8 cellular contexts compared by ENCODE assay signal in the genomic region with DNA sequence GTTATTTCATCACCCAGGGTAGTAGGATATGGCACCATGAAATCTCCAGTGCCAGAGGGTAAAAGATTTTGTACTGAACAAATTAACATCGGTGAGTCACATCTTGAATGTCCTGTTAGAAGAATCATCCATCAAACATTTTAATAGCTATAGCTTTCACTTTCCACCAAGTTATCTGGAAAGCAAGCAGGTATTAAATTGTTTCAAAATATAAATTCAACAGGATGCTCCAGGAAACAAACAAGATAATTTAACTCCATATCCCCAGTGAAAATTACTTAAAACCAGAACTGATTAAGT. TPM values are rescaled to one million over a fixed set of nuclear protein-coding genes. Genes with fewer than 3 reads are reported as not detected.
A peak's percentile ranks its signal among the peaks of the same experiment; 100 is the strongest.
DNase-seq lines count a peak whose midpoint lies in the region; ATAC-seq and TF ChIP-seq lines count a peak whose summit lies in the region.

No MANE protein-coding gene starts in this region.

- POLR2A ChIA-PET in WTC11 (lab: Charles Lee) = no interaction called here

- peaks cover 0 to 41% (median 10%) of the 10 kb centered on the region in 9 donors for H3K36me3 ChIP-seq in heart right ventricle
- peaks cover 39% of the 10 kb centered on the region for H3K36me3 ChIP-seq in iPS-20b (ENCODE audit: insufficient read depth, low read depth, low read length)
- H3K36me3 ChIP-seq in uterus = no peaks in the 10 kb centered on the region

- ATAC-seq in heart right ventricle (no peak), Right ventricle myocardium superior (ENCODE audit: poor library complexity) (no peak), WTC11 (no peak)
- no peak for ATAC-seq in activated CD4-positive, CD25-positive, alpha-beta regulatory T cell treated with anti-CD3 and anti-CD28 coated beads, Interleukin-2, amount 50 U/mL, for 24 hours

- H3K27me3 ChIP-seq in heart right ventricle (no peaks in the 10 kb centered on the region), iPS-20b (ENCODE audit: insufficient read depth, low read length) (no peaks in the 10 kb centered on the region), uterus (no peaks in the 10 kb centered on the region)

- WGBS in heart right ventricle, 2 donors = 10% methylated on average over 1 of the region's 1 CpG

- TF ChIP-seq CTCF in heart right ventricle (IDR thresholded peaks at IDR 0.05) (no peak), WTC11 (IDR thresholded peaks at IDR 0.05) (no peak), uterus (IDR thresholded peaks at IDR 0.05) (no peak)

- peaks cover 13 to 83% (median 77%) of the 10 kb centered on the region in 9 donors for H3K4me1 ChIP-seq in heart right ventricle
- H3K4me1 ChIP-seq in iPS-20b (ENCODE audit: insufficient read depth, low read length) = peaks cover 26% of the 10 kb centered on the region
- H3K4me1 ChIP-seq in uterus = peaks cover 8 to 13% of the 10 kb centered on the region in 2 donors

- H3K4me3 ChIP-seq in heart right ventricle (peak overlapping the region in 5 of 10 donors; percentile 7 to 94 (median 87)), iPS-20b (ENCODE audit: low read length) (peak overlapping the region; percentile 95), uterus (no peak overlapping the region)

- H3K4me1 Mint-ChIP-seq in WTC11 = peaks cover 55% of the 10 kb centered on the region

- no peak overlapping the region for H3K27ac Mint-ChIP-seq in WTC11

- DNase-seq in heart right ventricle (no peak), Right ventricle myocardium superior (no peak), WTC11 (ENCODE audit: low spot score) (no peak), uterus (no peak), NCI-H2227 (lab: John Stamatoyannopoulos, UW; ENCODE audit: unreplicated experiment) (no peak), T-helper 1 cell (no peak)

- peaks cover 18% of the 10 kb centered on the region for H3K36me3 Mint-ChIP-seq in WTC11

- TF ChIP-seq POLR2A in uterus (IDR thresholded peaks at IDR 0.05) = no peak

- no peaks in the 10 kb centered on the region for H3K9me3 Mint-ChIP-seq in WTC11

- no peaks in the 10 kb centered on the region for H3K9me3 ChIP-seq in heart right ventricle
- H3K9me3 ChIP-seq in iPS-20b (ENCODE audit: insufficient read depth, low read depth, low read length) = no peaks in the 10 kb centered on the region
- H3K9me3 ChIP-seq in uterus = no peaks in the 10 kb centered on the region

- H3K4me3 Mint-ChIP-seq in WTC11 = peak overlapping the region; percentile 19; the same call in 1 of the 2 replicates

- peak overlapping the region; percentile 23; the same call in 1 of the 2 replicates for H3K9ac ChIP-seq in iPS-20b (ENCODE audit: low read depth, low read length)

- H3K27ac ChIP-seq in heart right ventricle (peak overlapping the region in 7 of 10 donors; percentile 5 to 99 (median 98)), iPS-20b (ENCODE audit: low read length) (no peak overlapping the region), uterus (peak overlapping the region; percentile 96 to 98)

- H3K27me3 Mint-ChIP-seq in WTC11 (ENCODE audit: low read depth) = no peaks in the 10 kb centered on the region

- intact Hi-C loops in heart right ventricle (cut with DNase I) = loop anchor here in 6 of 10 donors (5.0 kb wide), 2 partner anchors 33 to 93 kb away; no protein-coding TSS in a partner anchor
- intact Hi-C loops in Right ventricle myocardium superior (cut with DNase I) = loop anchor here (5.0 kb wide), 1 partner anchor 33 kb away; no protein-coding TSS in a partner anchor
- intact Hi-C loops in uterus (cut with DNase I; ENCODE audit: low total_unique reads) = no loop called here

- CTCF ChIA-PET in WTC11 (lab: Charles Lee) = interaction anchor here (0.7 to 3.4 kb wide), 14 partner anchors 8 to 153 kb away, joined by 3 to 13 read pairs (median 5); no protein-coding TSS in a partner anchor

TF ChIP-seq in WTC11, 78 proteins besides CTCF, POLR2A, EP300 and RAD21:
- TF ChIP-seq, protein P1, sequence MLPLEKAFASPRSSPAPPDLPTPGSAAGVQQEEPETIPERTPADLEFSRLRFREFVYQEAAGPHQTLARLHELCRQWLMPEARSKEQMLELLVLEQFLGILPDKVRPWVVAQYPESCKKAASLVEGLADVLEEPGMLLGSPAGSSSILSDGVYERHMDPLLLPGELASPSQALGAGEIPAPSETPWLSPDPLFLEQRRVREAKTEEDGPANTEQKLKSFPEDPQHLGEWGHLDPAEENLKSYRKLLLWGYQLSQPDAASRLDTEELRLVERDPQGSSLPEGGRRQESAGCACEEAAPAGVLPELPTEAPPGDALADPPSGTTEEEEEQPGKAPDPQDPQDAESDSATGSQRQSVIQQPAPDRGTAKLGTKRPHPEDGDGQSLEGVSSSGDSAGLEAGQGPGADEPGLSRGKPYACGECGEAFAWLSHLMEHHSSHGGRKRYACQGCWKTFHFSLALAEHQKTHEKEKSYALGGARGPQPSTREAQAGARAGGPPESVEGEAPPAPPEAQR (CRISPR knock-in tag; IDR thresholded peaks at IDR 0.05) = no peak
- TF ChIP-seq, protein P2, sequence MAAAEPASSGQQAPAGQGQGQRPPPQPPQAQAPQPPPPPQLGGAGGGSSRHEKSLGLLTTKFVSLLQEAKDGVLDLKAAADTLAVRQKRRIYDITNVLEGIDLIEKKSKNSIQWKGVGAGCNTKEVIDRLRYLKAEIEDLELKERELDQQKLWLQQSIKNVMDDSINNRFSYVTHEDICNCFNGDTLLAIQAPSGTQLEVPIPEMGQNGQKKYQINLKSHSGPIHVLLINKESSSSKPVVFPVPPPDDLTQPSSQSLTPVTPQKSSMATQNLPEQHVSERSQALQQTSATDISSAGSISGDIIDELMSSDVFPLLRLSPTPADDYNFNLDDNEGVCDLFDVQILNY (CRISPR knock-in tag; IDR thresholded peaks at IDR 0.05) = no peak
- TF ChIP-seq, protein P3, sequence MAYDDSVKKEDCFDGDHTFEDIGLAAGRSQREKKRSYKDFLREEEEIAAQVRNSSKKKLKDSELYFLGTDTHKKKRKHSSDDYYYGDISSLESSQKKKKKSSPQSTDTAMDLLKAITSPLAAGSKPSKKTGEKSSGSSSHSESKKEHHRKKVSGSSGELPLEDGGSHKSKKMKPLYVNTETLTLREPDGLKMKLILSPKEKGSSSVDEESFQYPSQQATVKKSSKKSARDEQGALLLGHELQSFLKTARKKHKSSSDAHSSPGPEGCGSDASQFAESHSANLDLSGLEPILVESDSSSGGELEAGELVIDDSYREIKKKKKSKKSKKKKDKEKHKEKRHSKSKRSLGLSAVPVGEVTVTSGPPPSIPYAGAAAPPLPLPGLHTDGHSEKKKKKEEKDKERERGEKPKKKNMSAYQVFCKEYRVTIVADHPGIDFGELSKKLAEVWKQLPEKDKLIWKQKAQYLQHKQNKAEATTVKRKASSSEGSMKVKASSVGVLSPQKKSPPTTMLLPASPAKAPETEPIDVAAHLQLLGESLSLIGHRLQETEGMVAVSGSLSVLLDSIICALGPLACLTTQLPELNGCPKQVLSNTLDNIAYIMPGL (CRISPR knock-in tag; IDR thresholded peaks at IDR 0.05) = no peak

RNA-seq across cellular contexts. Expression of a gene that starts 2.4 kb away (rescaled TPM):
- total RNA-seq in heart right ventricle (10 to 100 TPM; 56.2 to 81.2 (median 61.5) TPM), Right ventricle myocardium superior (73.7 TPM), WTC11 (2021) (43.1 to 43.8 TPM (median 43.3 TPM) in 3 replicates), uterus (100 to 1,000 TPM in 2 of 4 donors, 10 to 100 TPM in 2; 58.8 to 133 (median 110) TPM)
- polyA plus RNA-seq in heart right ventricle = 10 to 100 TPM; 17.5 to 21.7 TPM

RNA-seq across cellular contexts. Expression of a gene that starts 21.4 kb away (rescaled TPM):
- total RNA-seq in heart right ventricle = 100 to 1,000 TPM in 3 of 10 donors, 10 to 100 TPM in 7; 79.8 to 130 (median 94.7) TPM
- 10 to 100 TPM; 70.3 to 76.3 TPM for polyA plus RNA-seq in heart right ventricle
- 90.9 TPM for total RNA-seq in Right ventricle myocardium superior
- 349 to 387 TPM (median 366 TPM) in 3 replicates for total RNA-seq in WTC11 (2021)
- total RNA-seq in uterus = 100 to 1,000 TPM; 116 to 429 (median 147) TPM

RNA-seq across cellular contexts. Expression of a gene that starts 30.4 kb away (rescaled TPM):
- total RNA-seq in heart right ventricle (10 to 100 TPM; 38.3 to 65.0 (median 47.2) TPM), Right ventricle myocardium superior (44.6 TPM), WTC11 (2021) (6.5 to 12.2 TPM (median 9.4 TPM) in 3 replicates), uterus (10 to 100 TPM in 3 of 4 donors, 1 to 10 TPM in 1; 7.9 to 63.6 (median 18.8) TPM)
- 10 to 100 TPM; 26.9 to 33.1 TPM for polyA plus RNA-seq in heart right ventricle
